ENCODE assay signal across 15 cellular contexts in the genomic region with DNA sequence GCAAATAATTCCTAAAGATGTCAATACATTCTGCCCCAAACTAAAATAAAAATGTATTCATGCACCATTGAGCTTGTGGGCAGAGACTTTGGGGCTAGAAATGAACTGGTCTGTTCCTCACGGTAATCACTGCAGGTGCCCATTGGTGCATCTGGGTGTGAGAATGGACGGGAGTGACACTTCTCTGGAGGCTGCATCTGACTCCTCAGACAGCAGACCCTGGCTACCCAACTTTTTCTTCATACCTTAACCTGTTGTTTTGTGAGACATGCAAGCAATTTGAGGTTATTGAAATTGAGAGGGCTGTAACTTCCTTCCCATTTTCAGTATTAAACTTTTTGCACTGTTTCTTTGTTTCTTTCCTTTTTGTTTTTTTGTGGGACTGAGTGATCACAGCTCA.
DNase-seq lines count a peak whose midpoint lies in the region; ATAC-seq and TF ChIP-seq lines count a peak whose summit lies in the region.
"Had no signal": no experiment of that assay in that cellular context is flagged by ENCODE, and none has a peak within 500 bp of the region (broad histone marks: within the 10 kb centered on the region; RNA-seq: fewer than 3 reads in every experiment).

No MANE protein-coding gene starts in this region.

- H3K27ac Mint-ChIP-seq in stimulated activated memory B cell treated with anti-CD40 and anti-IgM and Interleukin-4, amounts not matched to agents 10 μg/mL and 1 μg/mL and 100 μg/mL, for 72 hours: peak overlapping the region; percentile 82
- peak overlapping the region in 1 of 7 donors; percentile 29 for H3K27ac Mint-ChIP-seq in CD14-positive monocyte
- no peak overlapping the region for H3K27ac Mint-ChIP-seq in WTC11
- no peak overlapping the region for H3K27ac Mint-ChIP-seq in CD8-positive, alpha-beta memory T cell

- DNase-seq in CD14-positive monocyte (ENCODE audit: low spot score) (no peak), WTC11 (ENCODE audit: low spot score) (no peak), pons (ENCODE audit: low spot score) (no peak)
- DNase-seq in CD8-positive, alpha-beta memory T cell: no peak
- DNase-seq: foreskin melanocyte; Kasumi-1; kidney; retina; stimulated activated CD4-positive, alpha-beta T cell treated with anti-CD3 and anti-CD28 coated beads, Interleukin-4, amount 100 ng/mL, for 4 hours; T1000 had no signal

- no peak overlapping the region for H3K27ac ChIP-seq in CD8-positive, alpha-beta memory T cell (ENCODE audit: low read depth, low read length)

- intact Hi-C loops in CD14-positive monocyte (cut with micrococcal nuclease): no loop called here

- H3K36me3 ChIP-seq in CD8-positive, alpha-beta memory T cell (ENCODE audit: insufficient read depth, low read length): no peaks in the 10 kb centered on the region

- H3K27me3 Mint-ChIP-seq in stimulated activated memory B cell treated with anti-CD40 and anti-IgM and Interleukin-4, amounts not matched to agents 10 μg/mL and 1 μg/mL and 100 μg/mL, for 72 hours: no peaks in the 10 kb centered on the region
- peaks cover 0 to 1% (median 0%) of the 10 kb centered on the region in 3 donors for H3K27me3 Mint-ChIP-seq in CD14-positive monocyte (ENCODE audit: low read depth in 3 of 3)
- no peaks in the 10 kb centered on the region for H3K27me3 Mint-ChIP-seq in WTC11 (ENCODE audit: low read depth)
- peaks cover 0 to 2% of the 10 kb centered on the region in 2 donors for H3K27me3 Mint-ChIP-seq in CD8-positive, alpha-beta memory T cell

- H3K27me3 ChIP-seq in CD8-positive, alpha-beta memory T cell (ENCODE audit: insufficient read depth, low read length, poor library complexity, severe bottlenecking): no peaks in the 10 kb centered on the region

- H3K9me3 ChIP-seq in CD8-positive, alpha-beta memory T cell (ENCODE audit: low read length): no peaks in the 10 kb centered on the region

- H3K4me3 Mint-ChIP-seq in stimulated activated memory B cell treated with anti-CD40 and anti-IgM and Interleukin-4, amounts not matched to agents 10 μg/mL and 1 μg/mL and 100 μg/mL, for 72 hours: peak overlapping the region; percentile 1
- H3K4me3 Mint-ChIP-seq in CD14-positive monocyte (no peak overlapping the region), WTC11 (no peak overlapping the region)
- no peak overlapping the region for H3K4me3 Mint-ChIP-seq in CD8-positive, alpha-beta memory T cell

- POLR2A ChIA-PET in WTC11 (lab: Charles Lee): no interaction called here
- POLR2A ChIA-PET in CD8-positive, alpha-beta memory T cell (lab: Charles Lee): no interaction called here

- TF ChIP-seq CTCF in CD14-positive monocyte (IDR thresholded peaks at IDR 0.05) (no peak), WTC11 (IDR thresholded peaks at IDR 0.05) (no peak)

- CTCF ChIA-PET in WTC11 (lab: Charles Lee): no interaction called here
- CTCF ChIA-PET in CD8-positive, alpha-beta memory T cell (lab: Charles Lee): no interaction called here

- no peaks in the 10 kb centered on the region for H3K4me1 ChIP-seq in CD8-positive, alpha-beta memory T cell (ENCODE audit: insufficient read depth, low read length)

- ATAC-seq in GM19043 (IDR thresholded peaks at IDR 0.05; ENCODE audit: low read depth, unreplicated experiment): peak; percentile 37
- ATAC-seq in GM21723 (IDR thresholded peaks at IDR 0.05; ENCODE audit: unreplicated experiment): peak; percentile 47
- peak; percentile 39 for ATAC-seq in HG03139 (IDR thresholded peaks at IDR 0.05; ENCODE audit: unreplicated experiment)
- peak; percentile 90 for ATAC-seq in stimulated activated memory B cell treated with anti-CD40 and anti-IgM and Interleukin-4, amounts not matched to agents 10 μg/mL and 1 μg/mL and 100 μg/mL, for 72 hours
- no peak for ATAC-seq in WTC11
- ATAC-seq: Panc1 had no signal

- no peaks in the 10 kb centered on the region for H3K9me3 Mint-ChIP-seq in stimulated activated memory B cell treated with anti-CD40 and anti-IgM and Interleukin-4, amounts not matched to agents 10 μg/mL and 1 μg/mL and 100 μg/mL, for 72 hours
- peaks cover 0 to 4% (median 2%) of the 10 kb centered on the region in 7 donors for H3K9me3 Mint-ChIP-seq in CD14-positive monocyte
- peaks cover 16% of the 10 kb centered on the region for H3K9me3 Mint-ChIP-seq in WTC11
- H3K9me3 Mint-ChIP-seq in CD8-positive, alpha-beta memory T cell: peaks cover 0 to 2% (median 0%) of the 10 kb centered on the region in 5 donors

- no peak overlapping the region for H3K4me3 ChIP-seq in CD8-positive, alpha-beta memory T cell (ENCODE audit: low read length)

- peaks cover 80% of the 10 kb centered on the region for H3K4me1 Mint-ChIP-seq in stimulated activated memory B cell treated with anti-CD40 and anti-IgM and Interleukin-4, amounts not matched to agents 10 μg/mL and 1 μg/mL and 100 μg/mL, for 72 hours
- no peaks in the 10 kb centered on the region for H3K4me1 Mint-ChIP-seq in CD14-positive monocyte
- peaks cover 8% of the 10 kb centered on the region for H3K4me1 Mint-ChIP-seq in WTC11
- no peaks in the 10 kb centered on the region for H3K4me1 Mint-ChIP-seq in CD8-positive, alpha-beta memory T cell

- no peaks in the 10 kb centered on the region for H3K36me3 Mint-ChIP-seq in stimulated activated memory B cell treated with anti-CD40 and anti-IgM and Interleukin-4, amounts not matched to agents 10 μg/mL and 1 μg/mL and 100 μg/mL, for 72 hours
- H3K36me3 Mint-ChIP-seq in CD14-positive monocyte (no peaks in the 10 kb centered on the region), WTC11 (no peaks in the 10 kb centered on the region)
- no peaks in the 10 kb centered on the region for H3K36me3 Mint-ChIP-seq in CD8-positive, alpha-beta memory T cell

TF ChIP-seq in WTC11, 78 proteins besides CTCF, POLR2A, EP300 and RAD21:
- TF ChIP-seq ZNF416 (CRISPR knock-in tag; IDR thresholded peaks at IDR 0.05) (no peak), NR1H2 (CRISPR knock-in tag; IDR thresholded peaks at IDR 0.05) (no peak), ZNF121 (CRISPR knock-in tag; IDR thresholded peaks at IDR 0.05) (no peak), ZNF671 (CRISPR knock-in tag; IDR thresholded peaks at IDR 0.05) (no peak), ZNF232 (CRISPR knock-in tag; IDR thresholded peaks at IDR 0.05) (no peak), ETV6 (CRISPR knock-in tag; IDR thresholded peaks at IDR 0.05) (no peak), FOXK1 (CRISPR knock-in tag; IDR thresholded peaks at IDR 0.05) (no peak), TEAD4 (CRISPR knock-in tag; IDR thresholded peaks at IDR 0.05) (no peak), NR3C1 (CRISPR knock-in tag; conservative IDR thresholded peaks at IDR 0.05; ENCODE audit: low read depth) (no peak), GRHL2 (CRISPR knock-in tag; IDR thresholded peaks at IDR 0.05; ENCODE audit: insufficient replicate concordance, severe bottlenecking) (no peak)
- TF ChIP-seq, protein P1, sequence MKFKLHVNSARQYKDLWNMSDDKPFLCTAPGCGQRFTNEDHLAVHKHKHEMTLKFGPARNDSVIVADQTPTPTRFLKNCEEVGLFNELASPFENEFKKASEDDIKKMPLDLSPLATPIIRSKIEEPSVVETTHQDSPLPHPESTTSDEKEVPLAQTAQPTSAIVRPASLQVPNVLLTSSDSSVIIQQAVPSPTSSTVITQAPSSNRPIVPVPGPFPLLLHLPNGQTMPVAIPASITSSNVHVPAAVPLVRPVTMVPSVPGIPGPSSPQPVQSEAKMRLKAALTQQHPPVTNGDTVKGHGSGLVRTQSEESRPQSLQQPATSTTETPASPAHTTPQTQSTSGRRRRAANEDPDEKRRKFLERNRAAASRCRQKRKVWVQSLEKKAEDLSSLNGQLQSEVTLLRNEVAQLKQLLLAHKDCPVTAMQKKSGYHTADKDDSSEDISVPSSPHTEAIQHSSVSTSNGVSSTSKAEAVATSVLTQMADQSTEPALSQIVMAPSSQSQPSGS (CRISPR knock-in tag; IDR thresholded peaks at IDR 0.05; ENCODE audit: borderline replicate concordance, low read depth): no peak
- TF ChIP-seq, protein P2, sequence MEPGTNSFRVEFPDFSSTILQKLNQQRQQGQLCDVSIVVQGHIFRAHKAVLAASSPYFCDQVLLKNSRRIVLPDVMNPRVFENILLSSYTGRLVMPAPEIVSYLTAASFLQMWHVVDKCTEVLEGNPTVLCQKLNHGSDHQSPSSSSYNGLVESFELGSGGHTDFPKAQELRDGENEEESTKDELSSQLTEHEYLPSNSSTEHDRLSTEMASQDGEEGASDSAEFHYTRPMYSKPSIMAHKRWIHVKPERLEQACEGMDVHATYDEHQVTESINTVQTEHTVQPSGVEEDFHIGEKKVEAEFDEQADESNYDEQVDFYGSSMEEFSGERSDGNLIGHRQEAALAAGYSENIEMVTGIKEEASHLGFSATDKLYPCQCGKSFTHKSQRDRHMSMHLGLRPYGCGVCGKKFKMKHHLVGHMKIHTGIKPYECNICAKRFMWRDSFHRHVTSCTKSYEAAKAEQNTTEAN (CRISPR knock-in tag; IDR thresholded peaks at IDR 0.05): no peak
